1 cellular context compared by ENCODE assay signal in the genomic region with DNA sequence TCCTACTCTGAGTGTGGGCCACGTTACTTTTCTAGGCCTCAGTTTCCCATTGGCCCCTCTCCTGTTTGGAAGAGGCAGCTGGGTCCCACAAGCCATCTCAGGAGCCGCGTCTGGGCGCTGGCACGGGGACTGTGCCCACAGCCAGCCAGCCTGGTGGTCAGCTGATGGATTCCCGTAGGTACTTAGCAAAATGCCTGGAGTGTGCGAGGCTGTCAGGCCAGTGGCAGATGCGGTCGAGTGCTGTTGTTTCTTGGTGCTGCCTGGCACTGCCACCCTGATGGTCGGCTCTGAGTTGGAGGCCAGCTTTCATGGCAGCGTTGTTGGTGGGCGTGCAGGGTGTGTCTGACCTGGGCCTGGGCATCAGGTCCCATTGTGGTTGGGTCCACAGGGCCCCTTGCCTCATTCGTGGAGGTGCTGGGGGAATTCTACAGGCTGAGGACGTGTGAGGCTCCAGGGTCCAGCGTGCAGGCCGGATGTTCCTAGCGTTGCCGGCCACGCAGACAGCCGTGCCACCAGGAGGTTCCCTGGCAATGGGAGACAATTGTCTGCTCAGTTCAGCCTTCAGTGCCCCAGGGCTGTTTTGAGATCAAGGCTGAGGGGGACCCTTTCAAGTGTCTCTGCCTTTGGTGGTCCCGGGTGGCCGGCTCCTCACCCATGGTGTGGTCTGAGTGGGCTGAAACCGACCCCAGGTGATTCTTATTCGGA.
TF ChIP-seq lines count a peak whose summit lies in the region.

No MANE protein-coding gene starts in this region.

TF ChIP-seq in H1, 55 proteins besides CTCF, POLR2A, EP300 and RAD21:
- TF ChIP-seq SP4 (IDR thresholded peaks at IDR 0.05; ENCODE audit: low read length) (no peak), SRF (IDR thresholded peaks at IDR 0.05; ENCODE audit: low read depth, low read length) (no peak), SP2 (IDR thresholded peaks at IDR 0.05; ENCODE audit: low read length) (no peak), POLR2AphosphoS5 (IDR thresholded peaks at IDR 0.05; ENCODE audit: low read depth, low read length) (no peak), YY1 (IDR thresholded peaks at IDR 0.05; ENCODE audit: low read depth, low read length) (no peak), PHF8 (conservative IDR thresholded peaks at IDR 0.05; ENCODE audit: low read depth, low read length) (no peak), GTF2F1 (IDR thresholded peaks at IDR 0.05; ENCODE audit: borderline replicate concordance, low read depth, low read length) (no peak), SIN3A (conservative IDR thresholded peaks at IDR 0.05 in 1 of 2, IDR thresholded peaks at IDR 0.05 in 1 of 2; ENCODE audit: low read depth in 1 of 2, low read length in 2 of 2) (no peak), JUN (IDR thresholded peaks at IDR 0.05; ENCODE audit: low read depth, low read length) (no peak), MAFK (IDR thresholded peaks at IDR 0.05; ENCODE audit: low read depth, low read length) (no peak), CTBP2 (IDR thresholded peaks at IDR 0.05; ENCODE audit: borderline replicate concordance, insufficient read depth, insufficient read length, low read length) (no peak)
- TF ChIP-seq, protein P1, sequence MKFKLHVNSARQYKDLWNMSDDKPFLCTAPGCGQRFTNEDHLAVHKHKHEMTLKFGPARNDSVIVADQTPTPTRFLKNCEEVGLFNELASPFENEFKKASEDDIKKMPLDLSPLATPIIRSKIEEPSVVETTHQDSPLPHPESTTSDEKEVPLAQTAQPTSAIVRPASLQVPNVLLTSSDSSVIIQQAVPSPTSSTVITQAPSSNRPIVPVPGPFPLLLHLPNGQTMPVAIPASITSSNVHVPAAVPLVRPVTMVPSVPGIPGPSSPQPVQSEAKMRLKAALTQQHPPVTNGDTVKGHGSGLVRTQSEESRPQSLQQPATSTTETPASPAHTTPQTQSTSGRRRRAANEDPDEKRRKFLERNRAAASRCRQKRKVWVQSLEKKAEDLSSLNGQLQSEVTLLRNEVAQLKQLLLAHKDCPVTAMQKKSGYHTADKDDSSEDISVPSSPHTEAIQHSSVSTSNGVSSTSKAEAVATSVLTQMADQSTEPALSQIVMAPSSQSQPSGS (IDR thresholded peaks at IDR 0.05; ENCODE audit: low read length): no peak
